ENCODE assay signal across 19 cellular contexts in the genomic region with DNA sequence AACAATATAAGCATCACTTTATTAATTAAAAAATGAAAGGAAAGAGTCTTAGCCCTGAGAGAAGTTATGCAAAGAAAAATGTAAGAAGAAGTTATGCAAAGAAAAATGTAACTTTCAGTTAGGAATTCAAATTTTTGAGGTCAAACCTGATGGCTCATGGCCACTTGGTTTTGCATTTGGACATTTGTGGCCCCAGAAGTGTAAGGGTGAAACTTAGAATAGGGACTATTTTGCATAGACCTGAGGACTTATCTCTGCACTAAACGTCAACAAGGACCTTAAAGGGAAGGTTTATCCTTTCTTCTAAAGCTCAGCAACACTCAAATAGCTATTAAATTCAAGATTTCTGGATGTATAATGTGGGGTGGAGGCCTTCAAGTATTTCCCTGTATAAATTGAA.
A peak's percentile ranks its signal among the peaks of the same experiment; 100 is the strongest.
DNase-seq lines count a peak whose midpoint lies in the region; ATAC-seq, FAIRE-seq and TF ChIP-seq lines count a peak whose summit lies in the region.
"Had no signal": no experiment of that assay in that cellular context is flagged by ENCODE, and none has a peak within 500 bp of the region (broad histone marks: within the 10 kb centered on the region; RNA-seq: fewer than 3 reads in every experiment).

No MANE protein-coding gene starts in this region.

- no peaks in the 10 kb centered on the region for H3K27me3 ChIP-seq in OCI-LY3 (ENCODE audit: low read depth, low read length)
- H3K27me3 ChIP-seq: BE2C had no signal

- H3K27ac ChIP-seq in OCI-LY3 (ENCODE audit: low read length) = no peak overlapping the region
- H3K27ac ChIP-seq: C4-2B had no signal

- H3K4me3 ChIP-seq in OCI-LY3 (ENCODE audit: low read length) = no peak overlapping the region

- no peak for FAIRE-seq in HTR-8/SVneo (lab: Jason Lieb, UNC)
- FAIRE-seq: GM12892, H1 had no signal

- H3K79me2 ChIP-seq in OCI-LY3 (ENCODE audit: low read length) = no peaks in the 10 kb centered on the region

- no peak for TF ChIP-seq CTCF in OCI-LY3 (IDR thresholded peaks at IDR 0.05; ENCODE audit: low read depth, low read length)

- no peaks in the 10 kb centered on the region for H3K9me3 Mint-ChIP-seq in activated naive CD4-positive, alpha-beta T cell treated with anti-CD3 and anti-CD28 coated beads, Interleukin-2, amount 10 ng/mL, durations not matched to agents 7 days and 5 days

- no peak overlapping the region for H3K9ac ChIP-seq in OCI-LY3 (ENCODE audit: low read length)

- CTCF ChIA-PET in activated naive CD4-positive, alpha-beta T cell treated with anti-CD3 and anti-CD28 coated beads, Interleukin-2, amount 10 ng/mL, durations not matched to agents 7 days and 5 days (lab: Charles Lee) = no interaction called here

- no peaks in the 10 kb centered on the region for H3K4me1 ChIP-seq in OCI-LY3 (ENCODE audit: low read length)
- H3K4me1 ChIP-seq: BE2C had no signal

- H3K9me3 ChIP-seq in OCI-LY3 (ENCODE audit: insufficient read depth, low read length) = no peaks in the 10 kb centered on the region
- H3K9me3 ChIP-seq: BE2C had no signal

- DNase-seq in activated naive CD4-positive, alpha-beta T cell treated with anti-CD3 and anti-CD28 coated beads, Interleukin-2, amount 10 ng/mL, durations not matched to agents 7 days and 5 days = no peak
- DNase-seq in HTR-8/SVneo (ENCODE audit: insufficient read length, low spot score) = no peak
- DNase-seq: BE2C; CD4-positive, alpha-beta memory T cell; DMS79; HCEC 1CT; HFFc6; IMR-90; Kasumi-1; KBM-7 had no signal

- peak overlapping the region; percentile 22; the same call in 1 of the 2 replicates for H2AFZ ChIP-seq in OCI-LY3 (ENCODE audit: low read depth, low read length)

- no peak overlapping the region for H3K4me2 ChIP-seq in OCI-LY3 (ENCODE audit: low read length)

- no peaks in the 10 kb centered on the region for H3K36me3 Mint-ChIP-seq in activated naive CD4-positive, alpha-beta T cell treated with anti-CD3 and anti-CD28 coated beads, Interleukin-2, amount 10 ng/mL, durations not matched to agents 7 days and 5 days
- H3K36me3 Mint-ChIP-seq: CD4-positive, alpha-beta memory T cell had no signal

- H3K4me3 Mint-ChIP-seq in activated naive CD4-positive, alpha-beta T cell treated with anti-CD3 and anti-CD28 coated beads, Interleukin-2, amount 10 ng/mL, durations not matched to agents 7 days and 5 days = no peak overlapping the region
- H3K4me3 Mint-ChIP-seq: CD4-positive, alpha-beta memory T cell; HFFc6 had no signal

- H3K27me3 Mint-ChIP-seq in activated naive CD4-positive, alpha-beta T cell treated with anti-CD3 and anti-CD28 coated beads, Interleukin-2, amount 10 ng/mL, durations not matched to agents 7 days and 5 days = no peaks in the 10 kb centered on the region
- H3K27me3 Mint-ChIP-seq: CD4-positive, alpha-beta memory T cell had no signal

- H3K4me1 Mint-ChIP-seq in activated naive CD4-positive, alpha-beta T cell treated with anti-CD3 and anti-CD28 coated beads, Interleukin-2, amount 10 ng/mL, durations not matched to agents 7 days and 5 days = no peaks in the 10 kb centered on the region
- H3K4me1 Mint-ChIP-seq: CD4-positive, alpha-beta memory T cell had no signal

- no peak overlapping the region for H3K27ac Mint-ChIP-seq in activated naive CD4-positive, alpha-beta T cell treated with anti-CD3 and anti-CD28 coated beads, Interleukin-2, amount 10 ng/mL, durations not matched to agents 7 days and 5 days
- H3K27ac Mint-ChIP-seq: CD4-positive, alpha-beta memory T cell; HFFc6 had no signal

- no peaks in the 10 kb centered on the region for H4K20me1 ChIP-seq in OCI-LY3 (ENCODE audit: insufficient read depth, low read length)

- peak; percentile 56 for ATAC-seq in GM18498 (IDR thresholded peaks at IDR 0.05; ENCODE audit: unreplicated experiment)
- peak; percentile 66 for ATAC-seq in GM19397 (IDR thresholded peaks at IDR 0.05; ENCODE audit: unreplicated experiment)
- ATAC-seq in HG03354 (IDR thresholded peaks at IDR 0.05; ENCODE audit: poor library complexity, severe bottlenecking, unreplicated experiment) = peak; percentile 52
- ATAC-seq in GM21447 (IDR thresholded peaks at IDR 0.05; ENCODE audit: unreplicated experiment) = no peak
- ATAC-seq in GM21619 (IDR thresholded peaks at IDR 0.05; ENCODE audit: unreplicated experiment) = no peak

- no peaks in the 10 kb centered on the region for H3K36me3 ChIP-seq in OCI-LY3 (replicated peaks; ENCODE audit: low read depth, low read length)
- H3K36me3 ChIP-seq: BE2C had no signal

Comparison
In these comparisons a context has a peak if more than half of its experiments do, and no peak if none do; other contexts are left out.
1. ATAC-seq: peak in GM18498 (single experiment), GM19397 (single experiment) and HG03354 (single experiment); none in GM21447 (single experiment) and GM21619 (single experiment).